1 cellular context compared by ENCODE assay signal in the genomic region with DNA sequence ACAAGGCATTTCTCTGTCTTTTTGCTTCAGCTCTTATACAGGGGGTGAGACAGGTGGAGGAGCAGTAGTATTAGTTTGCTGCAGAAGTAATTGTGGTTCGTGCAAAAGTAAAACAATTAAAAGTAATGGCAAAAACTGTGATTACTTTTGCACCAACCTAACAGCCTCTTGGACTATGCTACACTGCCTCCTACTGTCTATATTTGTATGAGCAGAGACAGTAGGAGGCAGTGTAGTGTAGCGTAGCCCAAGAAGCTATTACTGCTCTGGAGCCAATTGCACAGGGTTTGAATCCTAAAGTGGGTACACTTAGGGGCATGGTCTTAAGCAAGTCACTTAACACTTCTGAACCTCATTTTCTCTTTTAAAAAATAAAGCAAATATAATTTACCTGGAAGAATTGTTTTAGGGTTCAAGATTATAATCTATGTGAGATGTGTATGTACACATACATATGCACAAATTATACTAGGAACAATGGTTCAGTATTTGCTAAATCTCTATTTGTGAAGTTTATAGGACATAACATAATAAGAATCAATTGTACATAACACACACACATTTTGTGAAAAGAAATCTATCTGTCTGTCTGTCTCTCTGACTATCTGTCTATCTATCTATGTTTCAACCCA.
TF ChIP-seq lines count a peak whose summit lies in the region.

No MANE protein-coding gene starts in this region.

TF ChIP-seq in WTC11, 78 proteins besides CTCF, POLR2A, EP300 and RAD21 (continued from another document):
- no peak for TF ChIP-seq AR (CRISPR knock-in tag; IDR thresholded peaks at IDR 0.05)
- TF ChIP-seq PREB (CRISPR knock-in tag; IDR thresholded peaks at IDR 0.05; ENCODE audit: borderline replicate concordance): no peak
- TF ChIP-seq, protein P1, sequence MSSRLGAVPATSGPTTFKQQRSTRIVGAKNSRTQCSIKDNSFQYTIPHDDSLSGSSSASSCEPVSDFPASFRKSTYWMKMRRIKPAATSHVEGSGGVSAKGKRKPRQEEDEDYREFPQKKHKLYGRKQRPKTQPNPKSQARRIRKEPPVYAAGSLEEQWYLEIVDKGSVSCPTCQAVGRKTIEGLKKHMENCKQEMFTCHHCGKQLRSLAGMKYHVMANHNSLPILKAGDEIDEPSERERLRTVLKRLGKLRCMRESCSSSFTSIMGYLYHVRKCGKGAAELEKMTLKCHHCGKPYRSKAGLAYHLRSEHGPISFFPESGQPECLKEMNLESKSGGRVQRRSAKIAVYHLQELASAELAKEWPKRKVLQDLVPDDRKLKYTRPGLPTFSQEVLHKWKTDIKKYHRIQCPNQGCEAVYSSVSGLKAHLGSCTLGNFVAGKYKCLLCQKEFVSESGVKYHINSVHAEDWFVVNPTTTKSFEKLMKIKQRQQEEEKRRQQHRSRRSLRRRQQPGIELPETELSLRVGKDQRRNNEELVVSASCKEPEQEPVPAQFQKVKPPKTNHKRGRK (CRISPR knock-in tag; IDR thresholded peaks at IDR 0.05; ENCODE audit: borderline replicate concordance): no peak
- TF ChIP-seq SOX15 (CRISPR knock-in tag; IDR thresholded peaks at IDR 0.05): no peak
